Comparison of ENCODE assay signal across 1 cellular context in the genomic region with DNA sequence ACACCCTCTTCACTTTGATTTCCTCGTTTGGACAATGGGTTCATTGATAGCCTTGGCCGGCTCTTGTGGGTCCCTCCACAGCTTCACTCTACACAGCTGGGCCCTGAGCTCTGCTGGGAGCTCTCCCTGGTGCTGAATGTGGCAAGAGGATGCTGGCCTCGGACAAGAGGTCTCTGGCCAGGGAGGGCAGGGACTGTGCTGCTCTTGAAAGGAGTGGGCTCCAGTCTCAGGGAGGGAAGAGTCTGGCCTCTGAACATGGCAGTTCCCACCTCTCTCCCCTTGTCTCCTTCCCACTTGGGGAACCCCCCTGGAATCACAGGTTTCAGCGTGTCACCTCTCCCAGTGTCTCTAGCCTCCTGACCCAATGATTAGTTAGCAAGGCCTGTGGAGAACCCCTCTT.
TF ChIP-seq lines count a peak whose summit lies in the region.

No MANE protein-coding gene starts in this region.

TF ChIP-seq in IMR-90, 13 proteins besides CTCF, POLR2A, EP300 and RAD21:
- TF ChIP-seq ELK1 (IDR thresholded peaks at IDR 0.05; ENCODE audit: borderline replicate concordance, low read depth, low read length), result no peak
- no peak for TF ChIP-seq MAFK (IDR thresholded peaks at IDR 0.05; ENCODE audit: low read depth, low read length)
- TF ChIP-seq SMC3 (IDR thresholded peaks at IDR 0.05; ENCODE audit: low read depth, low read length), result no peak
- no peak for TF ChIP-seq RFX5 (IDR thresholded peaks at IDR 0.05; ENCODE audit: low read depth, low read length)
- peak; percentile 86 for TF ChIP-seq RCOR1 (IDR thresholded peaks at IDR 0.05; ENCODE audit: insufficient replicate concordance, low read length)
- TF ChIP-seq, protein P1, sequence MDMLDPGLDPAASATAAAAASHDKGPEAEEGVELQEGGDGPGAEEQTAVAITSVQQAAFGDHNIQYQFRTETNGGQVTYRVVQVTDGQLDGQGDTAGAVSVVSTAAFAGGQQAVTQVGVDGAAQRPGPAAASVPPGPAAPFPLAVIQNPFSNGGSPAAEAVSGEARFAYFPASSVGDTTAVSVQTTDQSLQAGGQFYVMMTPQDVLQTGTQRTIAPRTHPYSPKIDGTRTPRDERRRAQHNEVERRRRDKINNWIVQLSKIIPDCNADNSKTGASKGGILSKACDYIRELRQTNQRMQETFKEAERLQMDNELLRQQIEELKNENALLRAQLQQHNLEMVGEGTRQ (IDR thresholded peaks at IDR 0.05; ENCODE audit: low read depth, low read length), result no peak
- no peak; the same call in 1 of the 2 replicates for TF ChIP-seq MAZ (IDR thresholded peaks at IDR 0.05; ENCODE audit: borderline replicate concordance, low read depth, low read length)
- TF ChIP-seq FOS (IDR thresholded peaks at IDR 0.05; ENCODE audit: low read depth, low read length), result no peak
- no peak for TF ChIP-seq CHD1 (IDR thresholded peaks at IDR 0.05; ENCODE audit: low read depth, low read length)
- peak; percentile 23; the same call in 1 of the 2 replicates for TF ChIP-seq MXI1 (IDR thresholded peaks at IDR 0.05; ENCODE audit: borderline replicate concordance, low read depth, low read length)
- TF ChIP-seq NFE2L2 (IDR thresholded peaks at IDR 0.05; ENCODE audit: low read depth, low read length), result no peak
- no peak for TF ChIP-seq BHLHE40 (IDR thresholded peaks at IDR 0.05; ENCODE audit: low read depth, low read length)
- peak; percentile 28; the same call in 1 of the 2 replicates for TF ChIP-seq CEBPB (IDR thresholded peaks at IDR 0.05; ENCODE audit: low read depth, low read length)
TF ChIP-seq in IMR-90: peak in this region for 3.
